ENCODE assay signal across 11 cellular contexts in the genomic region with DNA sequence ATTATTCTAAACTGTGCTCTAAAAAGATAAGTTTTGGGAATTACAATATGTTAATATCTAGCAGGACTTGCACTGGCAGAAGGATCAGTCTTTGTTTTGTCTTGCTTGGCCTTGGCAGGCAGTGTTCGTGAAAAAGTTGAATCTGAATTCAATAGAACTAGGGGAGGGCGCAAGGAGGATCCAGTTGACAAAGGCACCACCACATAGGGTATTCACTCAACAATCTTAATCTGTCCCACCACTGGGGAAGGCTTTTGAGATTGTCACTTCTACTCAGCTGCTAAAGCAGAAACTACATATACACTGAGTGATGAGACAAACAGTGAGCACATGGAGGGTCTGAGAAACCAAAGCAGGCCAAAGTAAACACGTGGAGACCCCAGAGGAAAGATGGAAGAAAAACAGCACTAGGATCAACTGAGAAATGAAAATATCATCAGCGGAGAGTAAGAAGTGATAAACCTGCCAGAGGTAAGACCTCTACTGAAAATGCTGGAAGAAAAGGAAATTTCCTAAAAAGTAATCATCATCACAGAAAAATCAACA. TPM values are rescaled to one million over a fixed set of nuclear protein-coding genes. Genes with fewer than 3 reads are reported as not detected.
DNase-seq lines count a peak whose midpoint lies in the region; ATAC-seq, FAIRE-seq and TF ChIP-seq lines count a peak whose summit lies in the region.
"Had no signal": no experiment of that assay in that cellular context is flagged by ENCODE, and none has a peak within 500 bp of the region (broad histone marks: within the 10 kb centered on the region; RNA-seq: fewer than 3 reads in every experiment).

No MANE protein-coding gene starts in this region.

- dilution Hi-C loops in keratinocyte (cut with MboI; ENCODE audit: extremely low pct_ligation_motif_present, low sequenced_read_pairs): no loop called here

- peak overlapping the region in 1 of 3 experiments; percentile 39 for H3K4me3 ChIP-seq in keratinocyte (ENCODE audit: control insufficient read depth in 2 of 3, extremely low read depth in 1 of 3, insufficient read depth in 2 of 3, low read depth in 1 of 3, low read length in 3 of 3)
- H3K4me3 ChIP-seq in thoracic aorta: peak overlapping the region; percentile 98

- no peak overlapping the region for H2AFZ ChIP-seq in keratinocyte (ENCODE audit: control insufficient read depth, low read length)

- ATAC-seq in WTC11 (no peak), thoracic aorta (ENCODE audit: insufficient number of reproducible peaks, low FRiP score, low read depth) (no peak), GM21529 (IDR thresholded peaks at IDR 0.05; ENCODE audit: unreplicated experiment) (no peak)

- H3K27ac ChIP-seq in keratinocyte (ENCODE audit: control insufficient read depth, insufficient read depth, low read length) (no peak overlapping the region), thoracic aorta (no peak overlapping the region)

- peaks cover 55% of the 10 kb centered on the region for H3K79me2 ChIP-seq in keratinocyte (ENCODE audit: control insufficient read depth, insufficient read depth, low read length)

- H3K4me1 ChIP-seq in keratinocyte (ENCODE audit: control insufficient read depth, extremely low read depth, insufficient read depth, low read length): peaks cover 32% of the 10 kb centered on the region
- peaks cover 29 to 30% of the 10 kb centered on the region in 2 donors for H3K4me1 ChIP-seq in thoracic aorta (ENCODE audit: control insufficient read depth in 1 of 2, low read depth in 2 of 2)

- TF ChIP-seq CTCF in WTC11 (IDR thresholded peaks at IDR 0.05) (no peak), keratinocyte (optimal IDR thresholded peaks at IDR 0.05 in 1 of 3, IDR thresholded peaks at IDR 0.05 in 1 of 3, conservative IDR thresholded peaks at IDR 0.05 in 1 of 3; ENCODE audit: extremely low read depth in 1 of 3, insufficient read depth in 2 of 3, low read length in 3 of 3) (no peak), thoracic aorta (IDR thresholded peaks at IDR 0.05) (no peak)

- H3K27me3 ChIP-seq in keratinocyte (ENCODE audit: control insufficient read depth, extremely low read depth, insufficient read depth, low read length): no peaks in the 10 kb centered on the region
- no peaks in the 10 kb centered on the region for H3K27me3 ChIP-seq in thoracic aorta (replicated peaks; ENCODE audit: insufficient read depth)
- H3K27me3 ChIP-seq: BE2C, ovary had no signal

- CTCF ChIA-PET in WTC11 (lab: Charles Lee): interaction anchor here (1.4 kb wide), 1 partner anchor 67 kb away, joined by 3 read pairs; no protein-coding TSS in a partner anchor

- POLR2A ChIA-PET in WTC11 (lab: Charles Lee): no interaction called here

- no peak overlapping the region for H3K27ac Mint-ChIP-seq in activated naive CD4-positive, alpha-beta T cell treated with anti-CD3 and anti-CD28 coated beads, Interleukin-2, amount 50 U/mL, for 24 hours
- H3K27ac Mint-ChIP-seq in WTC11: no peak overlapping the region

- H4K20me1 ChIP-seq in keratinocyte (ENCODE audit: control insufficient read depth, extremely low read depth, insufficient read depth, low read length): no peaks in the 10 kb centered on the region

- FAIRE-seq in keratinocyte (lab: Jason Lieb, UNC): no peak

- no peaks in the 10 kb centered on the region for H3K9me3 ChIP-seq in keratinocyte (ENCODE audit: control insufficient read depth, low read depth, low read length)
- H3K9me3 ChIP-seq in thoracic aorta: no peaks in the 10 kb centered on the region
- H3K9me3 ChIP-seq: BE2C, ovary had no signal

- H3K9me1 ChIP-seq in keratinocyte (ENCODE audit: control insufficient read depth, extremely low read depth, insufficient read depth, low read length): no peaks in the 10 kb centered on the region

- H3K36me3 ChIP-seq in keratinocyte (ENCODE audit: control insufficient read depth in 2 of 2, extremely low read depth in 1 of 2, insufficient read depth in 2 of 2, low read length in 2 of 2) (no peaks in the 10 kb centered on the region), thoracic aorta (no peaks in the 10 kb centered on the region)
- H3K36me3 ChIP-seq: ovary had no signal

- H3K9ac ChIP-seq in keratinocyte (ENCODE audit: control insufficient read depth, extremely low read depth, insufficient read depth, low read length): no peak overlapping the region

- H3K4me2 ChIP-seq in keratinocyte (ENCODE audit: control insufficient read depth, extremely low read depth, insufficient read depth, low read depth, low read length): peak overlapping the region; percentile 33

- no peaks in the 10 kb centered on the region for H3K27me3 Mint-ChIP-seq in activated naive CD4-positive, alpha-beta T cell treated with anti-CD3 and anti-CD28 coated beads, Interleukin-2, amount 50 U/mL, for 24 hours
- peaks cover 14% of the 10 kb centered on the region for H3K27me3 Mint-ChIP-seq in WTC11 (ENCODE audit: low read depth)

- H3K4me3 Mint-ChIP-seq in activated naive CD4-positive, alpha-beta T cell treated with anti-CD3 and anti-CD28 coated beads, Interleukin-2, amount 50 U/mL, for 24 hours: peak overlapping the region; percentile 78
- H3K4me3 Mint-ChIP-seq in WTC11: peak overlapping the region; percentile 42

- H3K4me1 Mint-ChIP-seq in activated naive CD4-positive, alpha-beta T cell treated with anti-CD3 and anti-CD28 coated beads, Interleukin-2, amount 50 U/mL, for 24 hours: peaks cover 49% of the 10 kb centered on the region
- H3K4me1 Mint-ChIP-seq in WTC11: peaks cover 42% of the 10 kb centered on the region

- H3K36me3 Mint-ChIP-seq in activated naive CD4-positive, alpha-beta T cell treated with anti-CD3 and anti-CD28 coated beads, Interleukin-2, amount 50 U/mL, for 24 hours: no peaks in the 10 kb centered on the region
- no peaks in the 10 kb centered on the region for H3K36me3 Mint-ChIP-seq in WTC11

- no peak for DNase-seq in activated naive CD4-positive, alpha-beta T cell (lab: John Stamatoyannopoulos, UW)
- DNase-seq in WTC11 (ENCODE audit: low spot score) (no peak), keratinocyte (ENCODE audit: low read depth, low spot score) (no peak), thoracic aorta (ENCODE audit: low spot score) (no peak), COLO829 (ENCODE audit: low spot score) (no peak)
- no peak for DNase-seq in activated CD8-positive, alpha-beta memory T cell treated with anti-CD3 and anti-CD28 coated beads for 24 hours
- DNase-seq: BE2C, NCI-H526 treated with DMSO at 0.1 percent for 48 hours, ovary had no signal

- H3K9me3 Mint-ChIP-seq in activated naive CD4-positive, alpha-beta T cell treated with anti-CD3 and anti-CD28 coated beads, Interleukin-2, amount 50 U/mL, for 24 hours: no peaks in the 10 kb centered on the region
- no peaks in the 10 kb centered on the region for H3K9me3 Mint-ChIP-seq in WTC11

TF ChIP-seq in WTC11, 78 proteins besides CTCF, POLR2A, EP300 and RAD21 (continues in another document):
- TF ChIP-seq ZNF263 (CRISPR knock-in tag; IDR thresholded peaks at IDR 0.05; ENCODE audit: low read depth): no peak
- TF ChIP-seq, protein P1, sequence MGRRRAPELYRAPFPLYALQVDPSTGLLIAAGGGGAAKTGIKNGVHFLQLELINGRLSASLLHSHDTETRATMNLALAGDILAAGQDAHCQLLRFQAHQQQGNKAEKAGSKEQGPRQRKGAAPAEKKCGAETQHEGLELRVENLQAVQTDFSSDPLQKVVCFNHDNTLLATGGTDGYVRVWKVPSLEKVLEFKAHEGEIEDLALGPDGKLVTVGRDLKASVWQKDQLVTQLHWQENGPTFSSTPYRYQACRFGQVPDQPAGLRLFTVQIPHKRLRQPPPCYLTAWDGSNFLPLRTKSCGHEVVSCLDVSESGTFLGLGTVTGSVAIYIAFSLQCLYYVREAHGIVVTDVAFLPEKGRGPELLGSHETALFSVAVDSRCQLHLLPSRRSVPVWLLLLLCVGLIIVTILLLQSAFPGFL (CRISPR knock-in tag; IDR thresholded peaks at IDR 0.05; ENCODE audit: borderline replicate concordance): no peak

RNA-seq across cellular contexts. Expression of gene AMFR, which starts 2.4 kb away (rescaled TPM):
- total RNA-seq in WTC11 (2021) (31.2 to 34.5 TPM (median 31.7 TPM) in 3 replicates), thoracic aorta (100 to 1,000 TPM; 153 to 209 TPM)
- 36.9 to 62.1 TPM (median 38.3 TPM) in 3 replicates for polyA plus RNA-seq in keratinocyte
- 54.4 TPM for polyA plus RNA-seq in keratinocyte (2011; ENCODE audit: low read depth)
- 43.4 and 52.3 TPM in 2 replicates for polyA plus RNA-seq in keratinocyte (2011; cell fraction: cytosol; rRNA removed)
- polyA plus RNA-seq in keratinocyte (2011; cell fraction: nucleus; rRNA removed): 58.6 and 64.9 TPM in 2 replicates
- polyA plus RNA-seq in keratinocyte (2012; ENCODE audit: low replicate concordance): 60.0 and 75.0 TPM in 2 replicates
- 213 to 443 TPM (median 219 TPM) in 3 replicates for polyA minus RNA-seq in keratinocyte
- 197 TPM for polyA minus RNA-seq in keratinocyte (2011; cell fraction: cytosol; rRNA and poly(A)+ RNA removed)
- polyA minus RNA-seq in keratinocyte (2011; cell fraction: nucleus; rRNA and poly(A)+ RNA removed): 115 and 161 TPM in 2 replicates

RNA-seq across cellular contexts. Expression of gene NUDT21, which starts 28.2 kb away (rescaled TPM):
- total RNA-seq in WTC11 (2021) (247 to 263 TPM (median 259 TPM) in 3 replicates), thoracic aorta (10 to 100 TPM; 43.5 to 52.3 TPM)
- polyA plus RNA-seq in keratinocyte: 59.9 to 98.2 TPM (median 81.5 TPM) in 3 replicates
- 119 TPM for polyA plus RNA-seq in keratinocyte (2011; ENCODE audit: low read depth)
- 49.2 and 94.5 TPM in 2 replicates for polyA plus RNA-seq in keratinocyte (2011; cell fraction: cytosol; rRNA removed)
- 23.4 and 35.7 TPM in 2 replicates for polyA plus RNA-seq in keratinocyte (2011; cell fraction: nucleus; rRNA removed)
- 80.0 and 80.3 TPM in 2 replicates for polyA plus RNA-seq in keratinocyte (2012; ENCODE audit: low replicate concordance)
- polyA minus RNA-seq in keratinocyte: 28.3 to 66.6 TPM (median 39.7 TPM) in 3 replicates
- polyA minus RNA-seq in keratinocyte (2011; cell fraction: cytosol; rRNA and poly(A)+ RNA removed): 53.3 TPM
- 19.2 and 34.7 TPM in 2 replicates for polyA minus RNA-seq in keratinocyte (2011; cell fraction: nucleus; rRNA and poly(A)+ RNA removed)

RNA-seq across cellular contexts. Expression of gene OGFOD1, which starts 28.4 kb away (rescaled TPM):
- total RNA-seq in WTC11 (2021): 50.5 to 52.2 TPM (median 50.7 TPM) in 3 replicates
- 47.3 to 112 TPM (median 70.5 TPM) in 3 replicates for polyA plus RNA-seq in keratinocyte
- polyA plus RNA-seq in keratinocyte (2011; ENCODE audit: low read depth): 20.0 TPM
- 71.0 and 81.1 TPM in 2 replicates for polyA plus RNA-seq in keratinocyte (2011; cell fraction: cytosol; rRNA removed)
- 71.5 and 84.5 TPM in 2 replicates for polyA plus RNA-seq in keratinocyte (2011; cell fraction: nucleus; rRNA removed)
- 41.6 and 63.0 TPM in 2 replicates for polyA plus RNA-seq in keratinocyte (2012; ENCODE audit: low replicate concordance)
- polyA minus RNA-seq in keratinocyte: 13.3 to 67.1 TPM (median 42.0 TPM) in 3 replicates
- polyA minus RNA-seq in keratinocyte (2011; cell fraction: cytosol; rRNA and poly(A)+ RNA removed): 39.7 TPM
- 38.3 and 65.9 TPM in 2 replicates for polyA minus RNA-seq in keratinocyte (2011; cell fraction: nucleus; rRNA and poly(A)+ RNA removed)
- total RNA-seq in thoracic aorta: 10 to 100 TPM; 43.3 to 71.7 TPM
